Comparison of ENCODE assay signal across 31 cellular contexts in genomic region chr11:76033699-76034098, GRCh38.
DNase-seq lines count a peak whose midpoint lies in the region; ATAC-seq, FAIRE-seq and TF ChIP-seq lines count a peak whose summit lies in the region.
"Had no signal": no experiment of that assay in that cellular context is flagged by ENCODE, and none has a peak within 500 bp of the region (broad histone marks: within the 10 kb centered on the region; RNA-seq: fewer than 3 reads in every experiment).

No MANE protein-coding gene starts in this region.

- peaks cover 25% of the 10 kb centered on the region for H3F3A ChIP-seq in PC-3 (ENCODE audit: low read length, unreplicated experiment)

- intact Hi-C loops in PC-3 (cut with micrococcal nuclease) (loop anchor here (5.0 kb wide), 2 partner anchors 49 to 221 kb away; no protein-coding TSS in a partner anchor), kidney (cut with DNase I) (no loop called here)

- no peaks in the 10 kb centered on the region for H3K27me3 ChIP-seq in PC-3 (ENCODE audit: low read length)
- H3K27me3 ChIP-seq: heart right ventricle, neutrophil, right lobe of liver, spleen, stomach had no signal

- no peak overlapping the region for H3K4me3 ChIP-seq in A549
- peak overlapping the region; percentile 30; the same call in 1 of the 2 replicates for H3K4me3 ChIP-seq in PC-3 (ENCODE audit: low read length)
- no peak overlapping the region for H3K4me3 ChIP-seq in kidney (ENCODE audit: low read length in 2 of 2)
- H3K4me3 ChIP-seq: GM23338, heart right ventricle, right lobe of liver, spleen, stomach had no signal

- no peak for FAIRE-seq in A549 (lab: Jason Lieb, UNC)
- FAIRE-seq in kidney (lab: Jason Lieb, UNC) = no peak
- FAIRE-seq: D721Med, urothelium cell line had no signal

- H3K79me2 ChIP-seq in PC-3 (ENCODE audit: low read length) = 0 out of 2 replicates have a peak, but pooled peaks cover 9% of the 10 kb centered on the region

- POLR2A ChIA-PET in A549 (lab: Yijun Ruan, JAX) = no interaction called here
- POLR2A ChIA-PET in PC-3 (lab: Charles Lee; ENCODE audit: unreplicated experiment) = interaction anchor here (0.6 kb wide), 2 partner anchors 106 to 132 kb away, joined by 3 to 9 read pairs; no protein-coding TSS in a partner anchor

- no peak for TF ChIP-seq RAD21 in A549 (conservative IDR thresholded peaks at IDR 0.05 in 1 of 2, IDR thresholded peaks at IDR 0.05 in 1 of 2)

- TF ChIP-seq POLR2A in A549 (IDR thresholded peaks at IDR 0.05; ENCODE audit: low read length) = no peak

- H3K4me2 ChIP-seq in A549 (peak overlapping the region; percentile 49; the same call in 2 of the 3 replicates), PC-3 (ENCODE audit: low read length) (peak overlapping the region; percentile 66)
- H3K4me2 ChIP-seq: GM23338 had no signal

- no peaks in the 10 kb centered on the region for H4K20me1 ChIP-seq in PC-3 (ENCODE audit: low read length)

- no peak for DNase-seq in A549 (ENCODE audit: low read depth in 1 of 2, low spot score in 1 of 2)
- DNase-seq in PC-3 = no peak
- DNase-seq in kidney = no peak
- no peak for DNase-seq in cerebellar cortex (ENCODE audit: low spot score)
- DNase-seq in activated CD4-positive, alpha-beta T cell treated with anti-CD3 and anti-CD28 coated beads for 48 hours = no peak
- DNase-seq: activated CD4-positive, alpha-beta T cell treated with anti-CD3 and anti-CD28 coated beads for 36 hours; amniotic stem cell; CD4-positive, alpha-beta T cell; cerebellar nuclear complex; foreskin melanocyte; heart right ventricle; kidney glomerular epithelial cell; midbrain; naive thymus-derived CD4-positive, alpha-beta T cell; NCI-H2107; NCI-H446; NCI-H748 treated with DMSO at 0.1 percent for 48 hours; right lobe of liver; Right ventricle myocardium superior; spleen; stimulated activated CD4-positive, alpha-beta T cell treated with anti-CD3 and anti-CD28 coated beads, Interleukin-2, amount 100 ng/mL, for 24 hours; stimulated activated CD8-positive, alpha-beta memory T cell treated with anti-CD3 and anti-CD28 coated beads, Interleukin-4, amount 100 ng/mL, for 48 hours; stomach; T-helper 17 cell had no signal

- no peaks in the 10 kb centered on the region for H3K9me2 ChIP-seq in PC-3 (replicated peaks; ENCODE audit: low read length)

- H3K9ac ChIP-seq in PC-3 (ENCODE audit: low read length) = peak overlapping the region; percentile 82
- no peak overlapping the region for H3K9ac ChIP-seq in kidney (ENCODE audit: low read length in 2 of 2)

- no TSS peak for BruUV-seq in PC-3 (replicated peaks; lab: Mats Ljungman, UMichigan)

- H3K36me3 ChIP-seq in PC-3 (ENCODE audit: low read depth, low read length) (peaks cover 5% of the 10 kb centered on the region), kidney (ENCODE audit: control insufficient read depth in 1 of 2, insufficient read depth in 2 of 2, low read length in 2 of 2) (no peaks in the 10 kb centered on the region)
- H3K36me3 ChIP-seq: right lobe of liver had no signal

- no peak overlapping the region for H2AFZ ChIP-seq in PC-3 (ENCODE audit: low read length)
- H2AFZ ChIP-seq: GM23338 had no signal

- ATAC-seq in A549 = no peak
- peak; percentile 54 for ATAC-seq in GM18868 (IDR thresholded peaks at IDR 0.05; ENCODE audit: unreplicated experiment)
- peak; percentile 47 for ATAC-seq in HG03378 (IDR thresholded peaks at IDR 0.05; ENCODE audit: unreplicated experiment)
- no peak for ATAC-seq in PC-3
- no peak for ATAC-seq in HG03571 (IDR thresholded peaks at IDR 0.05; ENCODE audit: unreplicated experiment)
- ATAC-seq: activated CD4-positive, alpha-beta T cell treated with anti-CD3 and anti-CD28 coated beads for 36 hours; GM23338; heart right ventricle; naive thymus-derived CD4-positive, alpha-beta T cell; right lobe of liver; T-helper 17 cell had no signal

- TF ChIP-seq EP300 in A549 (IDR thresholded peaks at IDR 0.05) = no peak

- H3K27ac ChIP-seq in A549 (peak overlapping the region in 1 of 2 experiments; percentile 1; a peak in 2 of 6 replicates), PC-3 (ENCODE audit: low read length) (peak overlapping the region; percentile 97), kidney (ENCODE audit: low read depth in 2 of 2, low read length in 2 of 2) (no peak overlapping the region)
- H3K27ac ChIP-seq: heart right ventricle, neutrophil, right lobe of liver, spleen, stomach had no signal

- CTCF ChIA-PET in A549 (lab: Yijun Ruan, JAX) = interaction anchor here (1.7 kb wide), 1 partner anchor 118 kb away, joined by 6 read pairs; no protein-coding TSS in a partner anchor
- CTCF ChIA-PET in PC-3 (lab: Charles Lee) = no interaction called here

- TF ChIP-seq CTCF in A549 (IDR thresholded peaks at IDR 0.05) (no peak), PC-3 (conservative IDR thresholded peaks at IDR 0.05; ENCODE audit: low read depth, low read length) (no peak), kidney (IDR thresholded peaks at IDR 0.05; ENCODE audit: borderline replicate concordance, extremely low read depth, insufficient read depth) (no peak)

- H3K9me3 ChIP-seq in A549 = no peaks in the 10 kb centered on the region
- no peaks in the 10 kb centered on the region for H3K9me3 ChIP-seq in PC-3 (ENCODE audit: low read length)
- H3K9me3 ChIP-seq in kidney (ENCODE audit: control insufficient read depth in 1 of 2, low read length in 2 of 2) = no peaks in the 10 kb centered on the region
- H3K9me3 ChIP-seq: neutrophil, right lobe of liver, spleen had no signal

- H3K4me1 ChIP-seq in A549 (peaks cover 65% of the 10 kb centered on the region), PC-3 (ENCODE audit: insufficient read depth, low read length) (peaks cover 74% of the 10 kb centered on the region), kidney (ENCODE audit: control insufficient read depth in 1 of 2, insufficient read depth in 1 of 2, low read depth in 1 of 2, low read length in 2 of 2) (no peaks in the 10 kb centered on the region)
- H3K4me1 ChIP-seq: right lobe of liver had no signal

TF ChIP-seq in A549, 52 proteins besides CTCF, POLR2A, EP300 and RAD21:
- TF ChIP-seq ATOH8 (CRISPR knock-in tag; IDR thresholded peaks at IDR 0.05; ENCODE audit: low read depth) = no peak
- no peak for TF ChIP-seq CBX2 (IDR thresholded peaks at IDR 0.05; ENCODE audit: borderline replicate concordance, low read depth)
- no peak for TF ChIP-seq ZC3H11A (IDR thresholded peaks at IDR 0.05)
- TF ChIP-seq RFX5 (IDR thresholded peaks at IDR 0.05) = no peak
TF ChIP-seq in A549: peak in this region for 0.

Comparison
In these comparisons a context has a peak if more than half of its experiments do, and no peak if none do; other contexts are left out.
1. ATAC-seq: peak in GM18868 (single experiment) and HG03378 (single experiment); none in A549 (0 of 2), PC-3 (single experiment) and HG03571 (single experiment).